In the genomic region with DNA sequence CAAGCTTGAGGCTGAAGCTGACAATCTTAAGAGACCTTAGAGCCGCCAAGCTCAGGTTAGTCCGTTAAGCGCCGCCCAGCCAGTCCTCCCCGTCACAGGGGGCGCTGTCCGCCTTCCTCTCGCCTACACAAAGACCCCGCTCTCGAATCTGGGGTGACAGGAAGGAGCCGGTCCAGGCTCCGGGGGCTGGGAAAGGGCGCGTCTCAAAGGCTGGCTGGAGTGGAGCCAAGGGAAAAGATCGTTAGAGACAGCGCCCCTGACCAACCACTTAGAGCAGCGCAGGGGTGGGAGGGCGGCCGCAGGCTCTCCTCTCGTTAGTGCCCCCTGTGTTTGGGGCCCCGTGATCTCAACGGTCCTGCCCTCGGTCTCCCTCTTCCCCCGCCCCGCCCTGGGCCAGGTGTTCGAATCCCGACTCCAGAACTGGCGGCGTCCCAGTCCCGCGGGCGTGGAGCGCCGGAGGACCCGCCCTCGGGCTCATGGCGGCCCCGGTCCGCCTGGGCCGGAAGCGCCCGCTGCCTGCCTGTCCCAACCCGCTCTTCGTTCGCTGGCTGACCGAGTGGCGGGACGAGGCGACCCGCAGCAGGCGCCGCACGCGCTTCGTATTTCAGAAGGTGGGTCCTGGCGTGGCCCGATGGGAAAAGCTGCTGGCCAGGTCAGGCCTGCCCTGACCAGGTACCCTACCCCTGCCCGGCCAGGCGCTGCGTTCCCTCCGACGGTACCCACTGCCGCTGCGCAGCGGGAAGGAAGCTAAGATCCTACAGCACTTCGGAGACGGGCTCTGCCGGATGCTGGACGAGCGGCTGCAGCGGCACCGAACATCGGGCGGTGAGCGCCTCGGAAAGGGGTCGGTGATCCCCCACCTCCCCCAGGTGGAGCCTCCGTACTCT, we compare ENCODE assay signal across 8 cellular contexts. TPM values are rescaled to one million over a fixed set of nuclear protein-coding genes. Genes with fewer than 3 reads are reported as not detected.
DNase-seq lines count a peak whose midpoint lies in the region; ATAC-seq and TF ChIP-seq lines count a peak whose summit lies in the region.

MUS81 (plus strand) TSS at position 156 of the 887 bp plus-strand sequence; CDS start at position 477, 321 bp downstream.

- DNase-seq in Caki2 (ENCODE audit: low read depth) (peak; percentile 97), GOT3 (lab: John Stamatoyannopoulos, UW) (peak; percentile 71), NCI-H1417 (lab: John Stamatoyannopoulos, UW) (peak; percentile 94 to 99 (median 97)), glutamatergic neuron (peak; percentile 98), osteocyte (ENCODE audit: extremely low spot score, unreplicated experiment) (peak; percentile 98), thoracic aorta (ENCODE audit: low spot score) (peak; percentile 96)
- DNase-seq in activated naive CD8-positive, alpha-beta T cell treated with anti-CD3 and anti-CD28 coated beads for 36 hours, result peak; percentile 96

- peak within 1 kb of the TSS; percentile 97 for H3K9ac ChIP-seq in SU-DHL-6 (ENCODE audit: low read length)

- no peaks in the 10 kb centered on the region for H3K9me3 Mint-ChIP-seq in activated naive CD8-positive, alpha-beta T cell treated with anti-CD3 and anti-CD28 coated beads for 36 hours
- H3K9me3 Mint-ChIP-seq in glutamatergic neuron (ENCODE audit: unreplicated experiment) (peaks cover 35% of the 10 kb centered on the region), osteocyte (ENCODE audit: unreplicated experiment) (no peaks in the 10 kb centered on the region)

- peak within 1 kb of the TSS; percentile 21 for H2AFZ ChIP-seq in SU-DHL-6 (ENCODE audit: low read depth, low read length, severe bottlenecking)

- peak within 1 kb of the TSS; percentile 98 for H3K27ac Mint-ChIP-seq in activated naive CD8-positive, alpha-beta T cell treated with anti-CD3 and anti-CD28 coated beads for 36 hours
- peak within 1 kb of the TSS; percentile 99 for H3K27ac Mint-ChIP-seq in glutamatergic neuron (ENCODE audit: unreplicated experiment)
- H3K27ac Mint-ChIP-seq in osteocyte (ENCODE audit: unreplicated experiment), result peak within 1 kb of the TSS; percentile 97

- peaks cover 44% of the 10 kb centered on the region for H3K4me1 Mint-ChIP-seq in activated naive CD8-positive, alpha-beta T cell treated with anti-CD3 and anti-CD28 coated beads for 36 hours
- H3K4me1 Mint-ChIP-seq in glutamatergic neuron (ENCODE audit: low read depth, unreplicated experiment) (peaks cover 10% of the 10 kb centered on the region), osteocyte (ENCODE audit: unreplicated experiment) (peaks cover 49% of the 10 kb centered on the region)

- H3K4me1 ChIP-seq in thoracic aorta (ENCODE audit: control insufficient read depth in 1 of 2, low read depth in 2 of 2), result peaks cover 19 to 33% of the 10 kb centered on the region in 2 donors

- H3K36me3 ChIP-seq in SU-DHL-6 (ENCODE audit: low read length) (peaks cover 12% of the 10 kb centered on the region), thoracic aorta (peaks cover 42% of the 10 kb centered on the region)

- H3K27ac ChIP-seq in SU-DHL-6 (ENCODE audit: low read depth, low read length), result peak within 1 kb of the TSS; percentile 90
- peak within 1 kb of the TSS; percentile 98 to 100 for H3K27ac ChIP-seq in thoracic aorta

- peak within 1 kb of the TSS; percentile 95 for H3K4me3 Mint-ChIP-seq in activated naive CD8-positive, alpha-beta T cell treated with anti-CD3 and anti-CD28 coated beads for 36 hours
- peak within 1 kb of the TSS; percentile 98 for H3K4me3 Mint-ChIP-seq in glutamatergic neuron (ENCODE audit: unreplicated experiment)
- peak within 1 kb of the TSS; percentile 89 for H3K4me3 Mint-ChIP-seq in osteocyte (ENCODE audit: unreplicated experiment)

- H3K9me2 ChIP-seq in SU-DHL-6 (replicated peaks; ENCODE audit: insufficient read depth, low read length), result no peaks in the 10 kb centered on the region

- H3F3A ChIP-seq in SU-DHL-6 (ENCODE audit: insufficient read depth), result peaks cover 16% of the 10 kb centered on the region

- TF ChIP-seq CTCF in SU-DHL-6 (IDR thresholded peaks at IDR 0.05; ENCODE audit: insufficient read depth, low read length, poor library complexity, severe bottlenecking), result peak; percentile 99
- TF ChIP-seq CTCF in glutamatergic neuron (IDR thresholded peaks at IDR 0.05; ENCODE audit: partially characterized antibody, unreplicated experiment), result peak; percentile 83
- TF ChIP-seq CTCF in osteocyte (IDR thresholded peaks at IDR 0.05), result peak; percentile 96
- peak; percentile 67 for TF ChIP-seq CTCF in thoracic aorta (IDR thresholded peaks at IDR 0.05)

- in situ Hi-C loops in Caki2 (cut with HindIII; ENCODE audit: low pct_unique_long_range_greater_than_20kb, low sequenced_read_pairs), result no loop called here

- H3K4me2 ChIP-seq in SU-DHL-6 (ENCODE audit: low read depth, low read length, poor library complexity, severe bottlenecking), result peak within 1 kb of the TSS; percentile 94

- no peaks in the 10 kb centered on the region for H3K27me3 ChIP-seq in SU-DHL-6 (ENCODE audit: low read length)
- H3K27me3 ChIP-seq in thoracic aorta (replicated peaks; ENCODE audit: insufficient read depth), result no peaks in the 10 kb centered on the region

- peaks cover 12% of the 10 kb centered on the region for H4K20me1 ChIP-seq in SU-DHL-6 (ENCODE audit: low read depth, low read length)

- peaks cover 41% of the 10 kb centered on the region for H3K79me2 ChIP-seq in SU-DHL-6 (ENCODE audit: insufficient read depth, low read length)

- ATAC-seq in thoracic aorta (ENCODE audit: insufficient number of reproducible peaks, low FRiP score, low read depth), result peak; percentile 56

- no peaks in the 10 kb centered on the region for H3K27me3 Mint-ChIP-seq in activated naive CD8-positive, alpha-beta T cell treated with anti-CD3 and anti-CD28 coated beads for 36 hours
- H3K27me3 Mint-ChIP-seq in glutamatergic neuron (ENCODE audit: unreplicated experiment) (peaks cover 41% of the 10 kb centered on the region), osteocyte (ENCODE audit: unreplicated experiment) (no peaks in the 10 kb centered on the region)

- H3K36me3 Mint-ChIP-seq in activated naive CD8-positive, alpha-beta T cell treated with anti-CD3 and anti-CD28 coated beads for 36 hours, result peaks cover 30% of the 10 kb centered on the region
- H3K36me3 Mint-ChIP-seq in glutamatergic neuron (ENCODE audit: unreplicated experiment) (peaks cover 4% of the 10 kb centered on the region), osteocyte (ENCODE audit: unreplicated experiment) (peaks cover 26% of the 10 kb centered on the region)

- H3K9me3 ChIP-seq in SU-DHL-6 (ENCODE audit: insufficient read depth, low read length), result no peaks in the 10 kb centered on the region
- H3K9me3 ChIP-seq in thoracic aorta, result no peaks in the 10 kb centered on the region

- H3K4me3 ChIP-seq in SU-DHL-6 (ENCODE audit: insufficient read depth, low read length, poor library complexity, severe bottlenecking) (peak within 1 kb of the TSS; percentile 65), thoracic aorta (peak within 1 kb of the TSS; percentile 96)

RNA-seq across cellular contexts. Expression of gene MUS81, which starts in this region (rescaled TPM):
- 69.0 and 76.8 TPM in 2 replicates for total RNA-seq in Caki2 (2014; rRNA removed; shearing (Covaris generic); ENCODE audit: low replicate concordance)
- 10 to 100 TPM; 64.0 to 67.4 TPM for total RNA-seq in activated naive CD8-positive, alpha-beta T cell treated with anti-CD3 and anti-CD28 coated beads for 36 hours
- 114 TPM for total RNA-seq in glutamatergic neuron (ENCODE audit: unreplicated experiment)
- 63.7 and 68.5 TPM in 2 replicates for total RNA-seq in osteocyte
- total RNA-seq in thoracic aorta, result 10 to 100 TPM; 51.8 to 62.8 TPM

Comparison
In these comparisons a context has a peak if more than half of its experiments do, and no peak if none do; other contexts are left out.
1. Peak in every context shown above with its lines: DNase-seq, ATAC-seq, H3K4me3 ChIP-seq and H3K27ac ChIP-seq.